Comparison of ENCODE assay signal across 32 cellular contexts in genomic region chr12:11069854-11070253, GRCh38. TPM values are rescaled to one million over a fixed set of nuclear protein-coding genes. Genes with fewer than 3 reads are reported as not detected.
"Had no signal": no experiment of that assay in that cellular context is flagged by ENCODE, and none has a peak within 500 bp of the region (broad histone marks: within the 10 kb centered on the region; RNA-seq: fewer than 3 reads in every experiment).

No MANE protein-coding gene starts in this region.

- H3K9me3 ChIP-seq: body of pancreas, breast epithelium had no signal

- H3K27ac ChIP-seq: body of pancreas, brain microvascular endothelial cell, breast epithelium, WERI-Rb-1 had no signal

- DNase-seq: activated CD4-positive, alpha-beta memory T cell treated with anti-CD3 and anti-CD28 coated beads, Interleukin-2, amount 10 ng/mL, durations not matched to agents 7 days and 5 days; activated CD4-positive, alpha-beta T cell treated with anti-CD3 and anti-CD28 coated beads for 1 hour; activated CD4-positive, alpha-beta T cell treated with anti-CD3 and anti-CD28 coated beads for 36 hours; activated CD4-positive, alpha-beta T cell treated with anti-CD3 and anti-CD28 coated beads for 48 hours; activated CD4-positive, alpha-beta T cell treated with anti-CD3 and anti-CD28 coated beads, Interleukin-2, amount 10 ng/mL, durations not matched to agents 7 days and 5 days; activated CD4-positive, alpha-beta T cell treated with anti-CD3 and anti-CD28 coated beads, Interleukin-2, amount 50 U/mL, for 48 hours; activated CD4-positive, CD25-positive, alpha-beta regulatory T cell; activated CD8-positive, alpha-beta memory T cell treated with anti-CD3 and anti-CD28 coated beads for 24 hours; activated CD8-positive, alpha-beta memory T cell treated with anti-CD3 and anti-CD28 coated beads, Interleukin-2, amount 10 ng/mL, durations not matched to agents 7 days and 5 days; activated CD8-positive, alpha-beta memory T cell treated with anti-CD3 and anti-CD28 coated beads, Interleukin-2, amount 50 U/mL, for 48 hours; activated CD8-positive, alpha-beta T cell treated with anti-CD3 and anti-CD28 coated beads, Interleukin-2, amount 10 ng/mL, durations not matched to agents 7 days and 5 days; activated effector memory CD4-positive, alpha-beta T cell treated with Interleukin-2 at 50 U/mL for 16 hours; activated gamma-delta T cell; activated naive CD4-positive, alpha-beta T cell treated with anti-CD3 and anti-CD28 coated beads, Interleukin-2, amount 10 ng/mL, durations not matched to agents 7 days and 5 days; activated naive CD4-positive, alpha-beta T cell treated with Interleukin-2 at 50 U/mL for 16 hours; activated naive CD8-positive, alpha-beta T cell treated with anti-CD3 and anti-CD28 coated beads, Interleukin-2, amount 10 ng/mL, durations not matched to agents 7 days and 5 days; activated naive CD8-positive, alpha-beta T cell treated with anti-CD3 and anti-CD28 coated beads, Interleukin-2, amount 50 U/mL, for 24 hours; activated T-cell treated with anti-CD3 and anti-CD28 coated beads, Interleukin-2, amount 50 U/mL, for 24 hours; activated T-cell treated with anti-CD3 and anti-CD28 coated beads, Interleukin-2, amount 50 U/mL, for 48 hours; amygdala; anterior cingulate cortex; body of pancreas; brain microvascular endothelial cell; central memory CD4-positive, alpha-beta T cell; T-cell; T-helper 17 cell; T1000; WERI-Rb-1 had no signal

- H3K4me3 ChIP-seq: body of pancreas, breast epithelium had no signal

- H3K36me3 ChIP-seq: brain microvascular endothelial cell, breast epithelium, WERI-Rb-1 had no signal

- ATAC-seq: activated CD4-positive, alpha-beta T cell treated with anti-CD3 and anti-CD28 coated beads for 36 hours; activated CD4-positive, CD25-positive, alpha-beta regulatory T cell treated with anti-CD3 and anti-CD28 coated beads, Interleukin-2, amount 50 U/mL, for 24 hours; activated CD8-positive, alpha-beta memory T cell treated with anti-CD3 and anti-CD28 coated beads, Interleukin-2, amount 10 ng/mL, durations not matched to agents 7 days and 5 days; activated CD8-positive, alpha-beta T cell treated with anti-CD3 and anti-CD28 coated beads, Interleukin-2, amount 10 ng/mL, durations not matched to agents 7 days and 5 days; activated naive CD8-positive, alpha-beta T cell treated with anti-CD3 and anti-CD28 coated beads, Interleukin-2, amount 50 U/mL, for 24 hours; body of pancreas; T-cell; T-helper 17 cell; WTC11 had no signal

- H3K27me3 ChIP-seq: body of pancreas, brain microvascular endothelial cell, breast epithelium had no signal

- H3K4me1 ChIP-seq: body of pancreas, breast epithelium had no signal

RNA-seq across cellular contexts. Expression of gene TAS2R46, which starts 7.8 kb away (rescaled TPM):
- polyA plus RNA-seq: adipose tissue had no signal

RNA-seq across cellular contexts. Expression of gene TAS2R43, which starts 22.3 kb away (rescaled TPM):
- polyA plus RNA-seq: adipose tissue had no signal
